In genomic region chr1:1357871-1358432, GRCh38 we compare ENCODE assay signal across 11 cellular contexts. TPM values are rescaled to one million over a fixed set of nuclear protein-coding genes. Genes with fewer than 3 reads are reported as not detected.
A peak's percentile ranks its signal among the peaks of the same experiment; 100 is the strongest.
DNase-seq lines count a peak whose midpoint lies in the region; ATAC-seq, FAIRE-seq and TF ChIP-seq lines count a peak whose summit lies in the region.
"Had no signal": no experiment of that assay in that cellular context is flagged by ENCODE, and none has a peak within 500 bp of the region (broad histone marks: within the 10 kb centered on the region; RNA-seq: fewer than 3 reads in every experiment).

No MANE protein-coding gene starts in this region.

- peaks cover 23% of the 10 kb centered on the region; the same call in 1 of the 2 replicates for H3K36me3 ChIP-seq in IMR-90 (ENCODE audit: control insufficient read depth, insufficient read depth, low read length)
- H3K36me3 ChIP-seq in mesendoderm (ENCODE audit: control insufficient read depth, insufficient read depth, low read length): no peaks in the 10 kb centered on the region
- peaks cover 9 to 22% (median 21%) of the 10 kb centered on the region in 3 donors for H3K36me3 ChIP-seq in tibial artery

- H3K56ac ChIP-seq in IMR-90 (ENCODE audit: extremely low read depth, insufficient read depth, low read length) (peak overlapping the region; percentile 89), mesendoderm (ENCODE audit: low read length) (no peak overlapping the region)

- no peaks in the 10 kb centered on the region for H3K79me2 ChIP-seq in mesendoderm (ENCODE audit: control insufficient read depth, insufficient read depth, low read length)

- peak overlapping the region; percentile 100 for H2AK9ac ChIP-seq in IMR-90 (replicated peaks; ENCODE audit: low read depth, low read length, poor library complexity)

- no peak for TF ChIP-seq RAD21 in IMR-90 (IDR thresholded peaks at IDR 0.05; ENCODE audit: low read length)

- H4K8ac ChIP-seq in IMR-90 (ENCODE audit: low read depth in 2 of 2, low read length in 2 of 2) (peak overlapping the region; percentile 62 to 92), mesendoderm (ENCODE audit: low read depth, low read length) (no peak overlapping the region)

- in situ Hi-C loops in IMR-90 (cut with MboI; ENCODE audit: low sequenced_read_pairs): no loop called here

- TF ChIP-seq POLR2A in IMR-90 (IDR thresholded peaks at IDR 0.05; ENCODE audit: low read depth, low read length): no peak

- 0% methylated on average over 9 of the region's 18 CpGs; no CpG with 5 or more reads in 1 of the 2 experiments for WGBS in IMR-90 (ENCODE audit: extremely low coverage in 2 of 2, insufficient read length in 1 of 2), 2 experiments
- no CpG with 5 or more reads among the region's 18 CpGs for WGBS in mesendoderm (ENCODE audit: extremely low coverage, insufficient coverage, low lambda C conversion rate)

- peak overlapping the region; percentile 96 for H3K14ac ChIP-seq in IMR-90 (replicated peaks; ENCODE audit: low read depth, low read length)

- H3K9ac ChIP-seq in IMR-90 (ENCODE audit: low read depth, low read length): peak overlapping the region; percentile 92
- peak overlapping the region; percentile 42 for H3K9ac ChIP-seq in mesendoderm (ENCODE audit: low read length)

- no TSS peak for BruUV-seq in IMR-90 (replicated peaks; lab: Mats Ljungman, UMichigan)

- H3K23ac ChIP-seq in IMR-90 (ENCODE audit: low read depth, low read length) (peak overlapping the region; percentile 98), mesendoderm (ENCODE audit: low read length) (no peak overlapping the region)

- H2AFZ ChIP-seq in IMR-90 (replicated peaks; ENCODE audit: low read length, poor library complexity): peak overlapping the region; percentile 85

- H2AK5ac ChIP-seq in IMR-90 (ENCODE audit: low read depth, low read length) (peak overlapping the region; percentile 93), mesendoderm (ENCODE audit: low read length) (no peak overlapping the region)

- intact Hi-C loops in IMR-90 (cut with micrococcal nuclease): loop anchor here (2.0 to 5.0 kb wide), 2 partner anchors 15 to 51 kb away; partner anchors contain the start of genes ACAP3 and PUSL1
- intact Hi-C loops in tibial artery (cut with DNase I; ENCODE audit: low total_unique reads): no loop called here

- H3K9me1 ChIP-seq in IMR-90 (ENCODE audit: insufficient read depth, low read length): peaks cover 13% of the 10 kb centered on the region

- H3K18ac ChIP-seq in IMR-90 (ENCODE audit: low read depth, low read length) (peak overlapping the region; percentile 49), mesendoderm (ENCODE audit: low read length) (peak overlapping the region; percentile 28)

- H3K4ac ChIP-seq in IMR-90 (ENCODE audit: low read depth, low read length) (peak overlapping the region; percentile 99), mesendoderm (ENCODE audit: low read depth, low read length) (peak overlapping the region; percentile 49)

- ATAC-seq in IMR-90 (ENCODE audit: low read depth): peak; percentile 1

- peak overlapping the region; percentile 20; the same call in 1 of the 2 replicates for H2BK20ac ChIP-seq in IMR-90 (ENCODE audit: low read depth, low read length)

- H2BK120ac ChIP-seq in IMR-90 (ENCODE audit: low read depth, low read length): peak overlapping the region; percentile 69
- no peak overlapping the region for H2BK120ac ChIP-seq in mesendoderm (ENCODE audit: low read depth, low read length)

- H3K27ac ChIP-seq in IMR-90 (ENCODE audit: insufficient read depth, low read length) (peak overlapping the region; percentile 96), mesendoderm (ENCODE audit: low read depth, low read length) (no peak overlapping the region), tibial artery (peak overlapping the region; percentile 94 to 97)

- peak overlapping the region; percentile 98 for H4K91ac ChIP-seq in IMR-90 (ENCODE audit: insufficient read depth, low read depth, low read length)

- DNase-seq in IMR-90: peak; percentile 20
- DNase-seq in epithelial cell of proximal tubule (ENCODE audit: low read depth): no peak
- no peak for DNase-seq in mesendoderm
- no peak for DNase-seq in tibial artery
- DNase-seq in KG1 (lab: John Stamatoyannopoulos, UW): no peak
- no peak for DNase-seq in cerebellar nuclear complex (lab: John Stamatoyannopoulos, UW)
- DNase-seq in urothelium cell line (ENCODE audit: low spot score): no peak
- DNase-seq in iPS-NIHi7 (ENCODE audit: extremely low spot score): no peak
- DNase-seq: activated naive CD8-positive, alpha-beta T cell treated with anti-CD3 and anti-CD28 coated beads, Interleukin-2, amount 50 U/mL, for 24 hours; NCI-H1105; T1000 had no signal

- TF ChIP-seq CTCF in IMR-90 (conservative IDR thresholded peaks at IDR 0.05; ENCODE audit: low read depth, low read length): no peak
- no peak for TF ChIP-seq CTCF in epithelial cell of proximal tubule (conservative IDR thresholded peaks at IDR 0.05; ENCODE audit: low read depth, low read length)
- TF ChIP-seq CTCF in tibial artery (IDR thresholded peaks at IDR 0.05): no peak

- no peaks in the 10 kb centered on the region for H3K27me3 ChIP-seq in IMR-90 (ENCODE audit: control insufficient read depth, insufficient read depth, low read length)
- peaks cover 6% of the 10 kb centered on the region for H3K27me3 ChIP-seq in mesendoderm (ENCODE audit: insufficient read depth, low read length, poor library complexity)
- no peaks in the 10 kb centered on the region for H3K27me3 ChIP-seq in tibial artery

- H3K4me1 ChIP-seq in IMR-90 (ENCODE audit: control insufficient read depth, insufficient read depth, low read length) (peaks cover 37% of the 10 kb centered on the region), mesendoderm (ENCODE audit: control insufficient read depth, low read depth, low read length) (peaks cover 3% of the 10 kb centered on the region), tibial artery (peaks cover 0 to 92% (median 76%) of the 10 kb centered on the region in 4 donors)

- no peaks in the 10 kb centered on the region for H3K9me3 ChIP-seq in IMR-90 (ENCODE audit: control insufficient read depth, insufficient read depth, low read length)
- no peaks in the 10 kb centered on the region for H3K9me3 ChIP-seq in tibial artery

- H4K5ac ChIP-seq in IMR-90 (ENCODE audit: low read depth, low read length) (peak overlapping the region; percentile 65), mesendoderm (ENCODE audit: low read length) (no peak overlapping the region)

- peak overlapping the region; percentile 93 for H3K4me2 ChIP-seq in IMR-90 (ENCODE audit: low read depth, low read length)
- no peak overlapping the region for H3K4me2 ChIP-seq in mesendoderm (ENCODE audit: low read length)

- no peak for FAIRE-seq in urothelium cell line (lab: Jason Lieb, UNC)

- H3K4me3 ChIP-seq in IMR-90 (ENCODE audit: insufficient read depth, low read depth, low read length): peak overlapping the region; percentile 74
- H3K4me3 ChIP-seq in epithelial cell of proximal tubule (ENCODE audit: low read depth, low read length): peak overlapping the region; percentile 35
- no peak overlapping the region for H3K4me3 ChIP-seq in mesendoderm (ENCODE audit: low read length)
- H3K4me3 ChIP-seq in tibial artery: peak overlapping the region; percentile 71 to 78

- peaks cover 39% of the 10 kb centered on the region for H4K20me1 ChIP-seq in IMR-90 (ENCODE audit: insufficient read depth, low read length)

- dilution Hi-C loops in IMR-90 (cut with HindIII; ENCODE audit: low sequenced_read_pairs, unreplicated experiment): no loop called here

- H2BK15ac ChIP-seq in IMR-90 (ENCODE audit: low read depth, low read length) (peak overlapping the region; percentile 49; the same call in 1 of the 3 replicates), mesendoderm (replicated peaks; ENCODE audit: low read depth) (no peak overlapping the region)

- POLR2A ChIA-PET in IMR-90 (lab: Charles Lee; ENCODE audit: unreplicated experiment): interaction anchor here (0.6 kb wide), 1 partner anchor 42 kb away, joined by 3 read pairs; no protein-coding TSS in a partner anchor

- H3K79me1 ChIP-seq in IMR-90 (ENCODE audit: low read depth in 1 of 2, low read length in 2 of 2): peaks cover 4 to 25% of the 10 kb centered on the region in 2 experiments; a peak in 3 of 4 replicates
- no peaks in the 10 kb centered on the region for H3K79me1 ChIP-seq in mesendoderm (ENCODE audit: low read length)

- peak overlapping the region; percentile 96 for H2BK5ac ChIP-seq in IMR-90 (ENCODE audit: low read depth, low read length, poor library complexity, severe bottlenecking)
- H2BK5ac ChIP-seq in mesendoderm (ENCODE audit: low read length): no peak overlapping the region

- CTCF ChIA-PET in IMR-90 (lab: Yijun Ruan, JAX): no interaction called here

RNA-seq across cellular contexts. Expression of gene MXRA8, which starts 0.4 kb away (rescaled TPM):
- total RNA-seq in IMR-90 (2012; rRNA removed) (92.5 and 97.8 TPM in 2 replicates), epithelial cell of proximal tubule (43.2 and 137 TPM in 2 replicates)
- 469 and 502 TPM in 2 replicates for polyA plus RNA-seq in IMR-90 (2012; rRNA removed)
- polyA plus RNA-seq in IMR-90 (2012; cell fraction: cytosol; rRNA removed): 392 and 634 TPM in 2 replicates
- polyA plus RNA-seq in IMR-90 (2012; cell fraction: nucleus; rRNA removed; ENCODE audit: low replicate concordance): 1,013 and 2,455 TPM in 2 replicates
- polyA plus RNA-seq in mesendoderm (2013, experiment 1 of 2): 5.1 TPM
- 4.6 TPM for polyA plus RNA-seq in mesendoderm (2013, experiment 2 of 2)

RNA-seq across cellular contexts. Expression of gene DVL1, which starts 8.7 kb away (rescaled TPM):
- total RNA-seq in IMR-90 (2012; rRNA removed) (27.2 and 27.5 TPM in 2 replicates), epithelial cell of proximal tubule (78.6 and 113 TPM in 2 replicates)
- polyA plus RNA-seq in IMR-90 (2012; rRNA removed): 35.9 and 47.6 TPM in 2 replicates
- polyA plus RNA-seq in IMR-90 (2012; cell fraction: cytosol; rRNA removed): 17.5 and 35.8 TPM in 2 replicates
- polyA plus RNA-seq in IMR-90 (2012; cell fraction: nucleus; rRNA removed; ENCODE audit: low replicate concordance): 176 and 462 TPM in 2 replicates
- polyA plus RNA-seq in mesendoderm (2013, experiment 1 of 2): 25.1 TPM
- polyA plus RNA-seq in mesendoderm (2013, experiment 2 of 2): 25.4 TPM

RNA-seq across cellular contexts. Expression of gene AURKAIP1, which starts 17.1 kb away (rescaled TPM):
- total RNA-seq in IMR-90 (2012; rRNA removed) (45.7 and 63.0 TPM in 2 replicates), epithelial cell of proximal tubule (258 and 347 TPM in 2 replicates)
- polyA plus RNA-seq in IMR-90 (2012; rRNA removed): 107 and 129 TPM in 2 replicates
- polyA plus RNA-seq in IMR-90 (2012; cell fraction: cytosol; rRNA removed): 140 and 151 TPM in 2 replicates
- polyA plus RNA-seq in IMR-90 (2012; cell fraction: nucleus; rRNA removed; ENCODE audit: low replicate concordance): 73.9 and 142 TPM in 2 replicates
- polyA plus RNA-seq in mesendoderm (2013, experiment 1 of 2): 119 TPM
- 120 TPM for polyA plus RNA-seq in mesendoderm (2013, experiment 2 of 2)

RNA-seq across cellular contexts. Expression of gene TAS1R3, which starts 26.9 kb away (rescaled TPM):
- total RNA-seq in IMR-90 (2012; rRNA removed) (under 0.01 TPM in 1 of 2 replicates, not detected in the other), epithelial cell of proximal tubule (not detected in 2 replicates)
- polyA plus RNA-seq in IMR-90 (2012; rRNA removed): 0.05 and 0.06 TPM in 2 replicates
- 0.04 TPM in 1 of 2 replicates, not detected in the other for polyA plus RNA-seq in IMR-90 (2012; cell fraction: cytosol; rRNA removed)
- polyA plus RNA-seq in IMR-90 (2012; cell fraction: nucleus; rRNA removed; ENCODE audit: low replicate concordance): 0.56 and 1.9 TPM in 2 replicates
- 0.03 TPM for polyA plus RNA-seq in mesendoderm (2013, experiment 1 of 2)
- 0.04 TPM for polyA plus RNA-seq in mesendoderm (2013, experiment 2 of 2)

RNA-seq across cellular contexts. Expression of gene CPTP, which starts 33.4 kb away (rescaled TPM):
- total RNA-seq in IMR-90 (2012; rRNA removed) (2.7 and 3.1 TPM in 2 replicates), epithelial cell of proximal tubule (40.1 and 42.4 TPM in 2 replicates)
- polyA plus RNA-seq in IMR-90 (2012; rRNA removed): 12.1 and 15.4 TPM in 2 replicates
- polyA plus RNA-seq in IMR-90 (2012; cell fraction: cytosol; rRNA removed): 7.4 and 21.9 TPM in 2 replicates
- polyA plus RNA-seq in IMR-90 (2012; cell fraction: nucleus; rRNA removed; ENCODE audit: low replicate concordance): 5.6 and 16.7 TPM in 2 replicates
- polyA plus RNA-seq in mesendoderm (2013, experiment 1 of 2): 7.5 TPM
- polyA plus RNA-seq in mesendoderm (2013, experiment 2 of 2): 7.1 TPM
